26 cellular contexts compared by ENCODE assay signal in genomic region chr20:11724112-11724511, GRCh38.
"Had no signal": no experiment of that assay in that cellular context is flagged by ENCODE, and none has a peak within 500 bp of the region (broad histone marks: within the 10 kb centered on the region; RNA-seq: fewer than 3 reads in every experiment).

No MANE protein-coding gene starts in this region.

- H3K27me3 ChIP-seq: stomach, suprapubic skin, testis, thyroid gland, tibial artery, tibial nerve, transverse colon, upper lobe of left lung, upper lobe of right lung, vagina had no signal

- H3K4me3 ChIP-seq: stomach, suprapubic skin, testis, thoracic aorta, thyroid gland, tibial artery, tibial nerve, transverse colon, upper lobe of left lung, upper lobe of right lung, uterus, vagina had no signal

- H3K36me3 ChIP-seq: stomach, suprapubic skin, thoracic aorta, thyroid gland, tibial artery, tibial nerve, transverse colon, upper lobe of left lung, upper lobe of right lung, uterus, vagina had no signal

- H3K9me3 ChIP-seq: stomach, suprapubic skin, testis, thoracic aorta, thyroid gland, tibial artery, tibial nerve, transverse colon, upper lobe of left lung, upper lobe of right lung, uterus, vagina had no signal

- H3K27ac ChIP-seq: stomach, suprapubic skin, testis, thoracic aorta, thyroid gland, tibial artery, tibial nerve, transverse colon, upper lobe of left lung, upper lobe of right lung, uterus, vagina had no signal

- H3K4me1 ChIP-seq: stomach, suprapubic skin, testis, thyroid gland, tibial artery, tibial nerve, transverse colon, upper lobe of left lung, upper lobe of right lung, uterus, vagina had no signal

- DNase-seq: stimulated activated CD4-positive, alpha-beta T cell treated with anti-CD3 and anti-CD28 coated beads, Interleukin-2, amount 100 ng/mL, for 48 hours; stimulated activated CD4-positive, alpha-beta T cell treated with anti-CD3 and anti-CD28 coated beads, Interleukin-4, amount 100 ng/mL, for 1 hour; stimulated activated CD4-positive, alpha-beta T cell treated with anti-CD3 and anti-CD28 coated beads, Interleukin-4, amount 100 ng/mL, for 24 hours; stimulated activated CD4-positive, alpha-beta T cell treated with anti-CD3 and anti-CD28 coated beads, Interleukin-4, amount 100 ng/mL, for 4 hours; stimulated activated CD8-positive, alpha-beta memory T cell treated with anti-CD3 and anti-CD28 coated beads, Interleukin-4, amount 100 ng/mL, for 48 hours; stimulated activated naive B cell treated with anti-CD40 and anti-IgM and Interleukin-4, amounts not matched to agents 10 μg/mL and 1 μg/mL and 100 μg/mL, for 72 hours; stimulated activated naive CD4-positive, alpha-beta T cell; stimulated activated naive CD4-positive, alpha-beta T cell treated with Interleukin-2 at 50 U/mL for 16 hours; stimulated activated naive CD8-positive, alpha-beta T cell treated with anti-CD3 and anti-CD28 coated beads, Interleukin-15, amount 100 ng/mL, for 72 hours; stimulated activated naive CD8-positive, alpha-beta T cell treated with anti-CD3 and anti-CD28 coated beads, Interleukin-15, Interleukin-2, amounts not matched to agents 100 U/mL and 50 U/mL, for 24 hours; stomach; substantia nigra; testis; thyroid gland; tibial artery; transverse colon; trophoblast cell; upper lobe of left lung; upper lobe of right lung; uterus had no signal

- ATAC-seq: stimulated activated effector memory CD8-positive, alpha-beta T cell treated with anti-CD3 and anti-CD28 coated beads, Interleukin-12 subunit alpha, Interleukin-12 subunit beta, amount 100 ng/mL, for 72 hours; stimulated activated memory B cell treated with anti-CD40 and anti-IgM and Interleukin-4, amounts not matched to agents 10 μg/mL and 1 μg/mL and 100 μg/mL, for 72 hours; stimulated activated naive B cell treated with anti-CD40 and anti-IgM and Interleukin-4, amounts not matched to agents 10 μg/mL and 1 μg/mL and 100 μg/mL, for 72 hours; stimulated activated naive CD8-positive, alpha-beta T cell treated with anti-CD3 and anti-CD28 coated beads, Interleukin-15, amount 100 ng/mL, for 72 hours; stimulated activated naive CD8-positive, alpha-beta T cell treated with anti-CD3 and anti-CD28 coated beads, Interleukin-15, Interleukin-2, amounts not matched to agents 100 U/mL and 50 U/mL, for 24 hours; upper lobe of right lung had no signal
